Comparison of ENCODE assay signal across 12 cellular contexts in the genomic region with DNA sequence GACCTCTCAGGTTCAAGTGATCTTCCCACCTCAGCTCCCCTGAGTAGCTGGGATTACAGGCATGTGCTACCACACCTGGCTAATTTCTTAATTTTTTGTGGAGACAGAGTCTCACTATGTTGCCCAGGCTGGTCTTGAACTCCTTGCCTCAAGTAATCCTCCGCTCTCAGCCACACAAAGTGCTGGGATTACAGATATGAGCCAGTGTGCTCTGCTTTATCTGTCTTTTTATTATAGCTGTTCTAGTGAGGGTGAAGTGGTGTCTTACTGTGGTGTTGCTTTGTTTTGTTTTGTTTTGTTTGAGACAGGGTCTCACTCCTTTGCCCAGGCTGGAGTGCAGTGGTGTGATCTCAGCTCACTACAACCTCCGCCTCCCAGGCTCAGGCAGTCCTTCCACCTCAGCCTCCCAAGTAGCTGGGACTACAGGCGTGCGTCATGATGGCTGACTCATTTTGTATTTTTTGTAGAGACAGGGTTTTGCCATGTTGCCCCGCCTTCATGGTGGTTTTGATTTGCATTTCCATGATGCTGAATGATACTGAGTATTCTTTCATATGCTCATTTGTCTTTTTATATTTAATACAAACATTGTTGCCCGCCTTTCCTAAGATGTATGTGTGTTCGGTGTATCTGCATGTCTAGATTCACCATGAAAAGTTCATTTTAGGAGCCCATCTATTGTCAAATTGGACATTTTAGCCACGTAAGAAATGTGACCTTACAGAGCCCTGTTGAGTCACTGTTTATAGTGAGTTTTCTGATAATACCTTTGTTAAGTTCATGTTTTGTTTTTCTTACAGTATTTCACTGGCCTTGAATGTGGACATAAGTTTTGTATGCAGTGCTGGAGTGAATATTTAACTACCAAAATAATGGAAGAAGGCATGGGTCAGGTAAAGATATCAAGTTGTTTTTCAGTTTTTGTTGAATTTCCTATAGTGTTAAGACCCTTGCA.
DNase-seq lines count a peak whose midpoint lies in the region; ATAC-seq, FAIRE-seq and TF ChIP-seq lines count a peak whose summit lies in the region.
"Had no signal": no experiment of that assay in that cellular context is flagged by ENCODE, and none has a peak within 500 bp of the region (broad histone marks: within the 10 kb centered on the region; RNA-seq: fewer than 3 reads in every experiment).

No MANE protein-coding gene starts in this region.

- H3K27me3 ChIP-seq in Caco-2 (replicated peaks; ENCODE audit: control insufficient read depth, insufficient read depth, low read length), result no peaks in the 10 kb centered on the region
- H3K27me3 ChIP-seq: gastroesophageal sphincter, neutrophil had no signal

- BruUV-seq in Caco-2 (replicated peaks; lab: Mats Ljungman, UMichigan), result no TSS peak

- no peaks in the 10 kb centered on the region; the same call in 1 of the 2 replicates for H3K36me3 ChIP-seq in Caco-2 (ENCODE audit: control insufficient read depth, insufficient read depth, low read length)

- peak; percentile 60 for DNase-seq in activated CD8-positive, alpha-beta memory T cell treated with anti-CD3 and anti-CD28 coated beads, Interleukin-2, amount 10 ng/mL, durations not matched to agents 7 days and 5 days
- DNase-seq in activated CD8-positive, alpha-beta memory T cell treated with anti-CD3 and anti-CD28 coated beads for 24 hours, result no peak
- peak; percentile 13 for DNase-seq in activated T-helper 9 cell treated with anti-CD3 and anti-CD28 coated beads, Interleukin-2, amount 50 U/mL, for 16 hours (ENCODE audit: low read depth)
- DNase-seq in glomerular visceral epithelial cell (ENCODE audit: extremely low spot score) (peak; percentile 29), Caco-2 (no peak), GM12891 (ENCODE audit: insufficient read length, low spot score) (no peak)
- peak; percentile 14 to 60 for DNase-seq in stimulated activated effector memory CD8-positive, alpha-beta T cell treated with anti-CD3 and anti-CD28 coated beads, Interleukin-12 subunit alpha, Interleukin-12 subunit beta, amount 100 ng/mL, for 72 hours (ENCODE audit: low spot score in 2 of 2)
- DNase-seq: NCI-H1694 treated with DMSO at 0.1 percent for 48 hours had no signal

- no peak for TF ChIP-seq POLR2A in GM12891 (IDR thresholded peaks at IDR 0.05; ENCODE audit: low read depth, low read length)

- H3K9me3 ChIP-seq in Caco-2, result no peaks in the 10 kb centered on the region
- H3K9me3 ChIP-seq: gastroesophageal sphincter, neutrophil had no signal

- H3K36me3 Mint-ChIP-seq in activated CD8-positive, alpha-beta memory T cell treated with anti-CD3 and anti-CD28 coated beads, Interleukin-2, amount 10 ng/mL, durations not matched to agents 7 days and 5 days, result peaks cover 20% of the 10 kb centered on the region
- peaks cover 50% of the 10 kb centered on the region for H3K36me3 Mint-ChIP-seq in stimulated activated effector memory CD8-positive, alpha-beta T cell treated with anti-CD3 and anti-CD28 coated beads, Interleukin-12 subunit alpha, Interleukin-12 subunit beta, amount 100 ng/mL, for 72 hours
- H3K36me3 Mint-ChIP-seq in Caco-2 (ENCODE audit: insufficient read depth, unreplicated experiment), result peaks cover 26% of the 10 kb centered on the region

- FAIRE-seq in GM12891 (lab: Jason Lieb, UNC), result no peak
- FAIRE-seq: A204.1 had no signal

- H3K27me3 Mint-ChIP-seq in activated CD8-positive, alpha-beta memory T cell treated with anti-CD3 and anti-CD28 coated beads, Interleukin-2, amount 10 ng/mL, durations not matched to agents 7 days and 5 days, result no peaks in the 10 kb centered on the region
- H3K27me3 Mint-ChIP-seq in Caco-2 (ENCODE audit: insufficient read depth, unreplicated experiment), result no peaks in the 10 kb centered on the region

- CTCF ChIA-PET in activated CD8-positive, alpha-beta memory T cell treated with anti-CD3 and anti-CD28 coated beads, Interleukin-2, amount 10 ng/mL, durations not matched to agents 7 days and 5 days (lab: Charles Lee), result interaction anchor here (1.2 kb wide), 1 partner anchor 45 kb away, joined by 3 read pairs; no protein-coding TSS in a partner anchor
- CTCF ChIA-PET in Caco-2 (lab: Charles Lee), result no interaction called here

- TF ChIP-seq CTCF in Caco-2 (IDR thresholded peaks at IDR 0.05; ENCODE audit: insufficient read depth in 1 of 2, low read depth in 1 of 2, low read length in 1 of 2, severe bottlenecking in 1 of 2, unreplicated experiment in 1 of 2), result no peak

- H3K27ac Mint-ChIP-seq in activated CD8-positive, alpha-beta memory T cell treated with anti-CD3 and anti-CD28 coated beads, Interleukin-2, amount 10 ng/mL, durations not matched to agents 7 days and 5 days, result peak overlapping the region; percentile 59
- H3K27ac Mint-ChIP-seq in stimulated activated effector memory CD8-positive, alpha-beta T cell treated with anti-CD3 and anti-CD28 coated beads, Interleukin-12 subunit alpha, Interleukin-12 subunit beta, amount 100 ng/mL, for 72 hours, result peak overlapping the region; percentile 78
- no peak overlapping the region for H3K27ac Mint-ChIP-seq in Caco-2 (ENCODE audit: unreplicated experiment)

- POLR2A ChIA-PET in Caco-2 (lab: Charles Lee), result interaction anchor here (0.6 kb wide), 1 partner anchor 269 kb away, joined by 3 read pairs; no protein-coding TSS in a partner anchor

- peak; percentile 78 for ATAC-seq in activated CD8-positive, alpha-beta memory T cell treated with anti-CD3 and anti-CD28 coated beads, Interleukin-2, amount 10 ng/mL, durations not matched to agents 7 days and 5 days
- peak; percentile 97 for ATAC-seq in stimulated activated effector memory CD8-positive, alpha-beta T cell treated with anti-CD3 and anti-CD28 coated beads, Interleukin-12 subunit alpha, Interleukin-12 subunit beta, amount 100 ng/mL, for 72 hours
- ATAC-seq in HG02870 (IDR thresholded peaks at IDR 0.05; ENCODE audit: unreplicated experiment), result no peak
- ATAC-seq: gastroesophageal sphincter had no signal

- H3K4me3 ChIP-seq in Caco-2 (ENCODE audit: low read depth, low read length), result no peak overlapping the region
- H3K4me3 ChIP-seq: gastroesophageal sphincter had no signal

- no peaks in the 10 kb centered on the region for H3K9me3 Mint-ChIP-seq in activated CD8-positive, alpha-beta memory T cell treated with anti-CD3 and anti-CD28 coated beads, Interleukin-2, amount 10 ng/mL, durations not matched to agents 7 days and 5 days (ENCODE audit: low read depth)
- H3K9me3 Mint-ChIP-seq in stimulated activated effector memory CD8-positive, alpha-beta T cell treated with anti-CD3 and anti-CD28 coated beads, Interleukin-12 subunit alpha, Interleukin-12 subunit beta, amount 100 ng/mL, for 72 hours, result no peaks in the 10 kb centered on the region
- H3K9me3 Mint-ChIP-seq in Caco-2 (ENCODE audit: unreplicated experiment), result no peaks in the 10 kb centered on the region

- no peaks in the 10 kb centered on the region for H3K4me1 ChIP-seq in Caco-2
- H3K4me1 ChIP-seq: gastroesophageal sphincter had no signal

- peak overlapping the region; percentile 29 for H3K4me3 Mint-ChIP-seq in activated CD8-positive, alpha-beta memory T cell treated with anti-CD3 and anti-CD28 coated beads, Interleukin-2, amount 10 ng/mL, durations not matched to agents 7 days and 5 days
- H3K4me3 Mint-ChIP-seq in stimulated activated effector memory CD8-positive, alpha-beta T cell treated with anti-CD3 and anti-CD28 coated beads, Interleukin-12 subunit alpha, Interleukin-12 subunit beta, amount 100 ng/mL, for 72 hours, result no peak overlapping the region
- H3K4me3 Mint-ChIP-seq in Caco-2 (ENCODE audit: unreplicated experiment), result no peak overlapping the region

- peaks cover 14% of the 10 kb centered on the region for H3K4me1 Mint-ChIP-seq in activated CD8-positive, alpha-beta memory T cell treated with anti-CD3 and anti-CD28 coated beads, Interleukin-2, amount 10 ng/mL, durations not matched to agents 7 days and 5 days
- peaks cover 25% of the 10 kb centered on the region for H3K4me1 Mint-ChIP-seq in stimulated activated effector memory CD8-positive, alpha-beta T cell treated with anti-CD3 and anti-CD28 coated beads, Interleukin-12 subunit alpha, Interleukin-12 subunit beta, amount 100 ng/mL, for 72 hours
- H3K4me1 Mint-ChIP-seq in Caco-2 (ENCODE audit: low read depth, unreplicated experiment), result peaks cover 4% of the 10 kb centered on the region

- intact Hi-C loops in Caco-2 (cut with micrococcal nuclease; ENCODE audit: unreplicated experiment), result no loop called here

TF ChIP-seq in GM12891, 5 proteins besides CTCF, POLR2A, EP300 and RAD21:
- no peak for TF ChIP-seq POU2F2 (IDR thresholded peaks at IDR 0.05; ENCODE audit: low read depth, low read length)
- TF ChIP-seq SPI1 (IDR thresholded peaks at IDR 0.05; ENCODE audit: low read depth, low read length), result no peak
- TF ChIP-seq TAF1 (IDR thresholded peaks at IDR 0.05; ENCODE audit: low read depth, low read length), result no peak
- no peak for TF ChIP-seq POLR2AphosphoS5 (IDR thresholded peaks at IDR 0.05; ENCODE audit: low read depth, low read length)
- TF ChIP-seq PAX5 (IDR thresholded peaks at IDR 0.05; ENCODE audit: insufficient read depth, low read length, severe bottlenecking), result no peak

Comparison
In these comparisons a context has a peak if more than half of its experiments do, and no peak if none do; other contexts are left out.
1. DNase-seq: peak in activated CD8-positive, alpha-beta memory T cell treated with anti-CD3 and anti-CD28 coated beads, Interleukin-2, amount 10 ng/mL, durations not matched to agents 7 days and 5 days (single experiment), activated T-helper 9 cell treated with anti-CD3 and anti-CD28 coated beads, Interleukin-2, amount 50 U/mL, for 16 hours (single experiment), glomerular visceral epithelial cell (single experiment) and stimulated activated effector memory CD8-positive, alpha-beta T cell treated with anti-CD3 and anti-CD28 coated beads, Interleukin-12 subunit alpha, Interleukin-12 subunit beta, amount 100 ng/mL, for 72 hours (2 of 2); none in activated CD8-positive, alpha-beta memory T cell treated with anti-CD3 and anti-CD28 coated beads for 24 hours (single experiment), Caco-2 (0 of 2) and GM12891 (single experiment).